14 cellular contexts compared by ENCODE assay signal in the genomic region with DNA sequence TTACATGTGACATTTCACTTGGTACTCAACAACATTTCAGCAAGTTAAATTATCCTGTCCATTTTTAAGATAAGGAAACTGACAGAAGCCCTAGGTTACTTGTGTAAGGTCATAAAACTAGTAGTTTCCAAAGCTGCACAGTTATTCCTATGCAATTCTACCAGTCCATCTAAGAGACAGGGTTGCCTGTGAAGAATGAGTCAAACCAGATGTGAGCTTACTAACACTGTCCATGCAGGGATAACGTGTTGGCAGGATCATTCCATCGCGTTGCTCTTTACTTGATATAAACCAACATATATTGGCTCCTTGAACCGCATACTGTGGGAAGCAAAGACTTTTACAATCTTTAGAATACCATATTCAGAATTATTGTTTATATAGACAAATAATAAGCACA.
DNase-seq lines count a peak whose midpoint lies in the region; ATAC-seq and TF ChIP-seq lines count a peak whose summit lies in the region.
"Had no signal": no experiment of that assay in that cellular context is flagged by ENCODE, and none has a peak within 500 bp of the region (broad histone marks: within the 10 kb centered on the region; RNA-seq: fewer than 3 reads in every experiment).

No MANE protein-coding gene starts in this region.

- no peaks in the 10 kb centered on the region for H3K79me2 ChIP-seq in Karpas-422 (ENCODE audit: low read length)

- H3K9me3 ChIP-seq in naive thymus-derived CD4-positive, alpha-beta T cell (ENCODE audit: control insufficient read depth in 2 of 3, low read length in 3 of 3): no peaks in the 10 kb centered on the region
- H3K9me3 ChIP-seq in Karpas-422 (ENCODE audit: low read length): peaks cover 4% of the 10 kb centered on the region; the same call in 1 of the 2 replicates
- H3K9me3 ChIP-seq: tibial artery had no signal

- H3K27me3 Mint-ChIP-seq in osteocyte (ENCODE audit: unreplicated experiment): no peaks in the 10 kb centered on the region
- no peaks in the 10 kb centered on the region for H3K27me3 Mint-ChIP-seq in naive thymus-derived CD4-positive, alpha-beta T cell
- H3K27me3 Mint-ChIP-seq: central memory CD8-positive, alpha-beta T cell had no signal

- H3K4me2 ChIP-seq in Karpas-422 (ENCODE audit: low read depth, low read length, poor library complexity, severe bottlenecking): no peak overlapping the region

- intact Hi-C loops in naive thymus-derived CD4-positive, alpha-beta T cell (cut with micrococcal nuclease): no loop called here

- DNase-seq in EH (ENCODE audit: low read depth) (peak; percentile 69), NCI-H69 (lab: John Stamatoyannopoulos, UW) (peak; percentile 87), fibroblast of gingiva (ENCODE audit: low read depth) (peak; percentile 60), osteocyte (ENCODE audit: extremely low spot score, unreplicated experiment) (no peak), Karpas-422 (no peak), NCI-H1930 (lab: John Stamatoyannopoulos, UW) (no peak)
- DNase-seq in central memory CD4-positive, alpha-beta T cell: no peak
- no peak for DNase-seq in naive thymus-derived CD4-positive, alpha-beta T cell
- DNase-seq: glutamatergic neuron, NCI-H1694 treated with DMSO at 0.1 percent for 48 hours, RPMI8226, tibial artery had no signal

- H3K4me1 ChIP-seq in naive thymus-derived CD4-positive, alpha-beta T cell (ENCODE audit: control insufficient read depth in 2 of 2, insufficient read depth in 2 of 2, low read length in 2 of 2): no peaks in the 10 kb centered on the region
- H3K4me1 ChIP-seq in Karpas-422 (ENCODE audit: low read length): no peaks in the 10 kb centered on the region

- ATAC-seq in naive thymus-derived CD4-positive, alpha-beta T cell: no peak

- no peaks in the 10 kb centered on the region for H3K9me2 ChIP-seq in Karpas-422 (replicated peaks; ENCODE audit: insufficient read depth, low read length)

- no peaks in the 10 kb centered on the region for H4K20me1 ChIP-seq in Karpas-422 (ENCODE audit: insufficient read depth, low read depth, low read length)

- H2AFZ ChIP-seq in Karpas-422 (ENCODE audit: low read length): no peak overlapping the region

- CTCF ChIA-PET in naive thymus-derived CD4-positive, alpha-beta T cell (lab: Charles Lee): no interaction called here

- H3K4me3 ChIP-seq in naive thymus-derived CD4-positive, alpha-beta T cell (ENCODE audit: low read length): no peak overlapping the region
- no peak overlapping the region for H3K4me3 ChIP-seq in Karpas-422 (ENCODE audit: low read length)
- H3K4me3 ChIP-seq: lung, tibial artery had no signal

- no peaks in the 10 kb centered on the region for H3K36me3 Mint-ChIP-seq in osteocyte (ENCODE audit: unreplicated experiment)
- no peaks in the 10 kb centered on the region for H3K36me3 Mint-ChIP-seq in naive thymus-derived CD4-positive, alpha-beta T cell

- H3K4me1 Mint-ChIP-seq in osteocyte (ENCODE audit: unreplicated experiment): peaks cover 20% of the 10 kb centered on the region
- no peaks in the 10 kb centered on the region for H3K4me1 Mint-ChIP-seq in naive thymus-derived CD4-positive, alpha-beta T cell
- H3K4me1 Mint-ChIP-seq: central memory CD8-positive, alpha-beta T cell had no signal

- no peak for TF ChIP-seq CTCF in osteocyte (IDR thresholded peaks at IDR 0.05)

- no peak overlapping the region for H3K9ac ChIP-seq in Karpas-422 (ENCODE audit: low read length)

- H3K4me3 Mint-ChIP-seq in osteocyte (ENCODE audit: unreplicated experiment): no peak overlapping the region
- no peak overlapping the region for H3K4me3 Mint-ChIP-seq in naive thymus-derived CD4-positive, alpha-beta T cell
- H3K4me3 Mint-ChIP-seq: central memory CD8-positive, alpha-beta T cell had no signal

- H3K27ac Mint-ChIP-seq in osteocyte (ENCODE audit: unreplicated experiment): peak overlapping the region; percentile 70
- no peak overlapping the region for H3K27ac Mint-ChIP-seq in naive thymus-derived CD4-positive, alpha-beta T cell

- H3K9me3 Mint-ChIP-seq in osteocyte (ENCODE audit: unreplicated experiment): no peaks in the 10 kb centered on the region
- peaks cover 0 to 5% (median 0%) of the 10 kb centered on the region in 11 donors for H3K9me3 Mint-ChIP-seq in naive thymus-derived CD4-positive, alpha-beta T cell

- POLR2A ChIA-PET in naive thymus-derived CD4-positive, alpha-beta T cell (lab: Charles Lee): no interaction called here

- no peak overlapping the region for H3K27ac ChIP-seq in naive thymus-derived CD4-positive, alpha-beta T cell (ENCODE audit: low read depth, low read length)
- no peak overlapping the region for H3K27ac ChIP-seq in Karpas-422 (ENCODE audit: low read length)
- H3K27ac ChIP-seq: tibial artery had no signal

- H3K36me3 ChIP-seq in naive thymus-derived CD4-positive, alpha-beta T cell (ENCODE audit: control insufficient read depth in 2 of 3, insufficient read depth in 3 of 3, low read length in 3 of 3): no peaks in the 10 kb centered on the region
- H3K36me3 ChIP-seq in Karpas-422 (ENCODE audit: insufficient read depth, low read length): no peaks in the 10 kb centered on the region
- H3K36me3 ChIP-seq: tibial artery had no signal

- no peaks in the 10 kb centered on the region for H3K27me3 ChIP-seq in naive thymus-derived CD4-positive, alpha-beta T cell (ENCODE audit: control insufficient read depth in 2 of 2, insufficient read depth in 2 of 2, low read length in 2 of 2)
- no peaks in the 10 kb centered on the region for H3K27me3 ChIP-seq in Karpas-422 (ENCODE audit: low read length)
- H3K27me3 ChIP-seq: tibial artery had no signal

Comparison
In these comparisons a context has a peak if more than half of its experiments do, and no peak if none do; other contexts are left out.
1. DNase-seq: peak in EH (single experiment), NCI-H69 (single experiment) and fibroblast of gingiva (single experiment); none in osteocyte (single experiment), central memory CD4-positive, alpha-beta T cell (single experiment), naive thymus-derived CD4-positive, alpha-beta T cell (0 of 9), Karpas-422 (single experiment) and NCI-H1930 (0 of 2).